In the genomic region with DNA sequence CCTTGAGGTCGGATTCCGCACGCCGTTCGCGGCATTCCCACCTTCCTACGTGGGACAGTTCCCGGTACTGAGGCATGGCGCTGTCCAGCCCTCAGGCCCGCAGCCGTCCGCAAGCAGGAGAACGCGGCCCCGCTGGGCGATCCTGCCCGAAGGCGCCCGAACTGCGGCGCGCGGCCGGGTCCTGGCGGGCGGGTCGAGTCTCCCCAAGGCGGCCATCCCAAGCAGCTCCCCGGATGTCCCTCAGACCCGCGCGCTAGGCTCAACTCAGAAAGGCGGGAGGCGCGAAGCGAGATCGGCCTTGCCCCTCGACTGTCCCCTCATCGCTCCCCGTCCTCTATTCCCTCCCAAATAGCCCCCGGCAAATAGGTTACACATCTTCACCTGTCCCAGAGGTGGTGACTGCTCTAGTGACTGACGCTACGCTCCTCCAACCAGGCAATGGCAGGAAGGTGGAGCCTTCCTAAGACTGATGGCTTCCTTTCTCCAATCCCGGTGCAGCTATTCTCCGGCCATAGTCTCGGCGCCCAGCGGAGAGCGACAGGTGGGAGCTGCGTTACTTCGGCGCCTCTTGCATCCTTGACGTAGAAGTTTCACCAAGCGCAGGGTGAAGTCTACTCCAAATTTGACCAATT, we compare ENCODE assay signal across 8 cellular contexts. TPM values are rescaled to one million over a fixed set of nuclear protein-coding genes. Genes with fewer than 3 reads are reported as not detected.
A peak's percentile ranks its signal among the peaks of the same experiment; 100 is the strongest.
DNase-seq lines count a peak whose midpoint lies in the region; ATAC-seq and TF ChIP-seq lines count a peak whose summit lies in the region.

No MANE protein-coding gene starts in this region.

- POLR2A ChIA-PET in GM10248 (lab: Yijun Ruan, JAX) = interaction anchor here (0.5 to 2.9 kb wide), 4 partner anchors 18 to 274 kb away, joined by 3 to 14 read pairs (median 4); partner anchors contain the start of genes IK, NDUFA2 and PFDN1

- H3K4me3 Mint-ChIP-seq in activated naive CD4-positive, alpha-beta T cell treated with anti-CD3 and anti-CD28 coated beads, Interleukin-2, amount 50 U/mL, for 24 hours = no peak overlapping the region

- no peaks in the 10 kb centered on the region for H3K9me3 Mint-ChIP-seq in activated naive CD4-positive, alpha-beta T cell treated with anti-CD3 and anti-CD28 coated beads, Interleukin-2, amount 50 U/mL, for 24 hours

- CTCF ChIA-PET in GM10248 (lab: Yijun Ruan, JAX) = interaction anchor here (0.8 to 2.9 kb wide), 11 partner anchors 9 to 1196 kb away, joined by 3 to 21 read pairs (median 4); partner anchors contain the start of genes EIF4EBP3, IK and NDUFA2

- H3K36me3 ChIP-seq in SK-N-MC (ENCODE audit: insufficient read depth, low read length) = peaks cover 8% of the 10 kb centered on the region; the same call in 1 of the 2 replicates
- no peaks in the 10 kb centered on the region for H3K36me3 ChIP-seq in suprapubic skin

- H3K27ac ChIP-seq in SK-N-MC (peak overlapping the region; percentile 93), suprapubic skin (peak overlapping the region; percentile 99)

- peaks cover 53% of the 10 kb centered on the region for H3K4me1 ChIP-seq in suprapubic skin

- TF ChIP-seq CTCF in GM10248 (IDR thresholded peaks at IDR 0.05; ENCODE audit: control extremely low read depth, extremely low read depth, low read depth, missing control alignments) (no peak), suprapubic skin (IDR thresholded peaks at IDR 0.05) (no peak)

- no peaks in the 10 kb centered on the region for H3K27me3 ChIP-seq in suprapubic skin

- peaks cover 6% of the 10 kb centered on the region for H3K36me3 Mint-ChIP-seq in activated naive CD4-positive, alpha-beta T cell treated with anti-CD3 and anti-CD28 coated beads, Interleukin-2, amount 50 U/mL, for 24 hours

- H3K27me3 Mint-ChIP-seq in activated naive CD4-positive, alpha-beta T cell treated with anti-CD3 and anti-CD28 coated beads, Interleukin-2, amount 50 U/mL, for 24 hours = no peaks in the 10 kb centered on the region

- TF ChIP-seq EP300 in suprapubic skin (IDR thresholded peaks at IDR 0.05) = no peak

- 1% methylated on average over 53 of the region's 54 CpGs for WGBS in suprapubic skin

- peak; percentile 62 for ATAC-seq in HG02588 (IDR thresholded peaks at IDR 0.05; ENCODE audit: unreplicated experiment)

- peak overlapping the region; percentile 91 for H3K27ac Mint-ChIP-seq in activated naive CD4-positive, alpha-beta T cell treated with anti-CD3 and anti-CD28 coated beads, Interleukin-2, amount 50 U/mL, for 24 hours

- H3K4me1 Mint-ChIP-seq in activated naive CD4-positive, alpha-beta T cell treated with anti-CD3 and anti-CD28 coated beads, Interleukin-2, amount 50 U/mL, for 24 hours = peaks cover 25% of the 10 kb centered on the region

- H3K4me3 ChIP-seq in SK-N-MC (peak overlapping the region; percentile 99), suprapubic skin (peak overlapping the region; percentile 99)

- peak overlapping the region; percentile 90 for H3K9ac ChIP-seq in SK-N-MC (ENCODE audit: insufficient read length)

- no peaks in the 10 kb centered on the region for H3K9me3 ChIP-seq in SK-N-MC (ENCODE audit: low read depth, low read length)
- no peaks in the 10 kb centered on the region for H3K9me3 ChIP-seq in suprapubic skin

- TF ChIP-seq POLR2A in suprapubic skin (IDR thresholded peaks at IDR 0.05) = no peak

- DNase-seq in GM10248 (ENCODE audit: extremely low spot score) (peak; percentile 91), NCI-H1048 (lab: John Stamatoyannopoulos, UW) (peak; percentile 81), SK-N-MC (ENCODE audit: low read depth, low spot score) (peak; percentile 88), glomerular visceral epithelial cell (ENCODE audit: extremely low spot score) (peak; percentile 98), nucleus accumbens (lab: John Stamatoyannopoulos, UW) (peak; percentile 81 to 99 (median 95)), suprapubic skin (ENCODE audit: low spot score in 2 of 2) (peak; percentile 89 to 92)

RNA-seq across cellular contexts. Expression of gene ANKHD1, which starts 0.8 kb away (rescaled TPM):
- total RNA-seq in suprapubic skin = 100 to 1,000 TPM; 148 to 362 (median 168) TPM

RNA-seq across cellular contexts. Expression of gene SLC4A9, which starts 40.9 kb away (rescaled TPM):
- under 1 TPM in 1 of 4 donors, not detected in 3; 0.56 TPM for total RNA-seq in suprapubic skin

RNA-seq across cellular contexts. Expression of gene HBEGF, which starts 54.4 kb away (rescaled TPM):
- 100 to 1,000 TPM in 1 of 4 donors, 10 to 100 TPM in 3; 19.6 to 189 (median 74.8) TPM for total RNA-seq in suprapubic skin

Comparison
In these comparisons a context has a peak if more than half of its experiments do, and no peak if none do; other contexts are left out.
1. Peak in every context shown above with its lines: DNase-seq, ATAC-seq, H3K4me3 ChIP-seq and H3K27ac ChIP-seq.